In the genomic region with DNA sequence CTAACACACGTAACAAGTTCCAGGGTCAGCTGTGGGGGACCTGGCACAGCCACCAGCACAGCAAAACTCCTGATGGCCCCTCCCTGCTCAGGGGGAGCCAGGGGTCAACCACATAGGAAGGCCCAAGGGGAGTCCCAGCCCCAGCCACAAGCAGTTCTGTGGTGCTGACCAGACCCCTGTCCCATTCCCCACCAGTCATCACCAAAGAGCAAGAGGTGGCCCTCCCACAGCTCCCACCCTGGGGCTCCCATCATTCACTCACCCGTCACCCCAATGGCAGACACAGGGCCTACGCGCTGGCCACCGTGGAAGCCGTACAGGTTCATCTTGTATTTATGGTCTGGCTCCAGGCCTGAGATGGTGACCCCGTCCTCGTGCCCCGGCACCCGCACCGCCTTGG, we compare ENCODE assay signal across 7 cellular contexts. TPM values are rescaled to one million over a fixed set of nuclear protein-coding genes. Genes with fewer than 3 reads are reported as not detected.
DNase-seq lines count a peak whose midpoint lies in the region; ATAC-seq and TF ChIP-seq lines count a peak whose summit lies in the region.
"Not testable (repeated sequence)": the region's sequence is repeated elsewhere in the genome, so short reads cannot be mapped to it uniquely, and the experiment has no call there.
"Had no signal": no experiment of that assay in that cellular context is flagged by ENCODE, and none has a peak within 500 bp of the region (broad histone marks: within the 10 kb centered on the region; RNA-seq: fewer than 3 reads in every experiment).

No MANE protein-coding gene starts in this region.

- not testable (repeated sequence) for H3K27me3 ChIP-seq in H9 (ENCODE audit: insufficient read depth, low read length); esophagus muscularis mucosa; left ventricle myocardium inferior (ENCODE audit: low read depth); vagina

- intact Hi-C loops in esophagus muscularis mucosa (cut with DNase I); Right ventricle myocardium inferior (cut with DNase I); left ventricle myocardium inferior (cut with micrococcal nuclease); vagina (cut with DNase I): not testable (repeated sequence)

- not testable (repeated sequence) for H3K23me2 ChIP-seq in H9 (ENCODE audit: insufficient read length, low read depth, low read length, poor library complexity, severe bottlenecking)

- not testable (repeated sequence) for H3K4me3 Mint-ChIP-seq in H9; stimulated activated effector memory CD8-positive, alpha-beta T cell treated with anti-CD3 and anti-CD28 coated beads, Interleukin-12 subunit alpha, Interleukin-12 subunit beta, amount 100 ng/mL, for 72 hours

- not testable (repeated sequence) for H4K8ac ChIP-seq in H9 (replicated peaks; ENCODE audit: insufficient read length, low read depth, low read length)

- not testable (repeated sequence) for H3K56ac ChIP-seq in H9 (ENCODE audit: insufficient read length, low read depth, low read length)

- not testable (repeated sequence) for H3K27ac ChIP-seq in H9 (ENCODE audit: insufficient read length, low read depth, low read length); left ventricle myocardium inferior (replicated peaks)
- H3K27ac ChIP-seq in esophagus muscularis mucosa (replicated peaks in 1 of 4): peak overlapping the region in 3 of 4 donors; percentile 0 to 39 (median 15)
- H3K27ac ChIP-seq in vagina: peak overlapping the region; percentile 13

- DNase-seq in H9 (peak; percentile 17), Right ventricle myocardium inferior (ENCODE audit: missing footprints) (peak; percentile 34), left ventricle myocardium inferior (peak; percentile 11)
- DNase-seq in esophagus muscularis mucosa (ENCODE audit: extremely low spot score); stimulated activated effector memory CD8-positive, alpha-beta T cell treated with anti-CD3 and anti-CD28 coated beads, Interleukin-12 subunit alpha, Interleukin-12 subunit beta, amount 100 ng/mL, for 72 hours (ENCODE audit: low spot score in 2 of 2); vagina (ENCODE audit: extremely low spot score in 2 of 2): not testable (repeated sequence)

- not testable (repeated sequence) for H3K4me3 ChIP-seq in esophagus muscularis mucosa, left ventricle myocardium inferior, vagina

- peaks cover 2 to 11% of the 10 kb centered on the region in 2 experiments; a peak in 3 of 4 replicates for H3K4me1 Mint-ChIP-seq in H9
- not testable (repeated sequence) for H3K4me1 Mint-ChIP-seq in stimulated activated effector memory CD8-positive, alpha-beta T cell treated with anti-CD3 and anti-CD28 coated beads, Interleukin-12 subunit alpha, Interleukin-12 subunit beta, amount 100 ng/mL, for 72 hours

- not testable (repeated sequence) for H3K9me3 ChIP-seq in H9 (ENCODE audit: control insufficient read depth, low read depth, low read length); esophagus muscularis mucosa; left ventricle myocardium inferior (replicated peaks); vagina

- H3K18ac ChIP-seq in H9 (ENCODE audit: insufficient read length, low read depth, low read length): not testable (repeated sequence)

- H2AK5ac ChIP-seq in H9 (ENCODE audit: insufficient read length, low read length): not testable (repeated sequence)

- not testable (repeated sequence) for H3K27ac Mint-ChIP-seq in H9
- peak overlapping the region; percentile 26 for H3K27ac Mint-ChIP-seq in stimulated activated effector memory CD8-positive, alpha-beta T cell treated with anti-CD3 and anti-CD28 coated beads, Interleukin-12 subunit alpha, Interleukin-12 subunit beta, amount 100 ng/mL, for 72 hours

- not testable (repeated sequence) for H3K4me1 ChIP-seq in H9 (ENCODE audit: insufficient read depth, low read length)
- H3K4me1 ChIP-seq in esophagus muscularis mucosa (peaks cover 28 to 37% (median 32%) of the 10 kb centered on the region in 4 donors), left ventricle myocardium inferior (peaks cover 29% of the 10 kb centered on the region), vagina (peaks cover 28% of the 10 kb centered on the region)

- H3K79me2 ChIP-seq in H9 (ENCODE audit: insufficient read depth, low read length): not testable (repeated sequence)

- H2BK20ac ChIP-seq in H9 (ENCODE audit: low read depth, low read length, poor library complexity, severe bottlenecking): not testable (repeated sequence)

- H3K36me3 Mint-ChIP-seq in H9 (ENCODE audit: insufficient read depth in 1 of 3, low read depth in 3 of 3); stimulated activated effector memory CD8-positive, alpha-beta T cell treated with anti-CD3 and anti-CD28 coated beads, Interleukin-12 subunit alpha, Interleukin-12 subunit beta, amount 100 ng/mL, for 72 hours: not testable (repeated sequence)

- H3K4me2 ChIP-seq in H9 (ENCODE audit: insufficient read depth, insufficient read length, low read length): not testable (repeated sequence)

- H3K4ac ChIP-seq in H9 (ENCODE audit: low read depth, low read length): not testable (repeated sequence)

- not testable (repeated sequence) for H3K9ac ChIP-seq in H9 (ENCODE audit: extremely low read depth, insufficient read length, low read length)

- not testable (repeated sequence) for H2BK120ac ChIP-seq in H9 (ENCODE audit: low read depth, low read length, poor library complexity, severe bottlenecking)

- not testable (repeated sequence) for TF ChIP-seq EP300 in esophagus muscularis mucosa (IDR thresholded peaks at IDR 0.05)

- H2BK12ac ChIP-seq in H9 (ENCODE audit: insufficient read length, low read depth, low read length): not testable (repeated sequence)

- H3K36me3 ChIP-seq in esophagus muscularis mucosa (peaks cover 0 to 66% (median 12%) of the 10 kb centered on the region in 4 donors), left ventricle myocardium inferior (peaks cover 23% of the 10 kb centered on the region), vagina (peaks cover 0 to 22% of the 10 kb centered on the region in 2 donors)

- H3K23ac ChIP-seq in H9 (ENCODE audit: insufficient read length, low read depth, low read length): not testable (repeated sequence)

- H3K14ac ChIP-seq in H9 (ENCODE audit: insufficient read depth, low read length): not testable (repeated sequence)

- ATAC-seq in Right ventricle myocardium inferior; stimulated activated effector memory CD8-positive, alpha-beta T cell treated with anti-CD3 and anti-CD28 coated beads, Interleukin-12 subunit alpha, Interleukin-12 subunit beta, amount 100 ng/mL, for 72 hours: not testable (repeated sequence)

- not testable (repeated sequence) for TF ChIP-seq POLR2A in esophagus muscularis mucosa (IDR thresholded peaks at IDR 0.05; ENCODE audit: low read depth); vagina (IDR thresholded peaks at IDR 0.05)

- not testable (repeated sequence) for H3K27me3 Mint-ChIP-seq in H9 (ENCODE audit: low read depth)

- not testable (repeated sequence) for H2AFZ ChIP-seq in H9 (ENCODE audit: low read length)

- not testable (repeated sequence) for H2BK5ac ChIP-seq in H9 (ENCODE audit: insufficient read length, low read length)

- WGBS in H9 (ENCODE audit: extremely low coverage, insufficient read length, low lambda C conversion rate): no CpG with 5 or more reads among the region's 11 CpGs
- 88% methylated on average over 1 of the region's 11 CpGs for WGBS in esophagus muscularis mucosa

- not testable (repeated sequence) for H2BK15ac ChIP-seq in H9 (ENCODE audit: low read depth, low read length)

- not testable (repeated sequence) for TF ChIP-seq CTCF in H9 (conservative IDR thresholded peaks at IDR 0.05); esophagus muscularis mucosa (IDR thresholded peaks at IDR 0.05); left ventricle myocardium inferior (IDR thresholded peaks at IDR 0.05; ENCODE audit: borderline replicate concordance); vagina (IDR thresholded peaks at IDR 0.05)

- not testable (repeated sequence) for H3K9me3 Mint-ChIP-seq in H9; stimulated activated effector memory CD8-positive, alpha-beta T cell treated with anti-CD3 and anti-CD28 coated beads, Interleukin-12 subunit alpha, Interleukin-12 subunit beta, amount 100 ng/mL, for 72 hours

- H4K20me1 ChIP-seq in H9 (ENCODE audit: control insufficient read depth, insufficient read depth, insufficient read length): not testable (repeated sequence)

- not testable (repeated sequence) for H4K91ac ChIP-seq in H9 (ENCODE audit: insufficient read length, low read depth, low read length)

- H3T11ph ChIP-seq in H9 (ENCODE audit: low read length): not testable (repeated sequence)

- not testable (repeated sequence) for H4K5ac ChIP-seq in H9 (ENCODE audit: insufficient read length, low read depth, low read length)

- H3K79me1 ChIP-seq in H9 (ENCODE audit: insufficient read depth, low read depth, low read length, poor library complexity, severe bottlenecking): not testable (repeated sequence)

RNA-seq across cellular contexts. Expression of a gene that starts 11.5 kb away (rescaled TPM):
- total RNA-seq in H9 (2021): not detected in 2 replicates
- total RNA-seq in esophagus muscularis mucosa: 1 to 10 TPM in 3 of 4 donors, under 1 TPM in 1; 0.33 to 3.7 (median 1.9) TPM
- total RNA-seq in Right ventricle myocardium inferior: 0.30 TPM
- total RNA-seq in left ventricle myocardium inferior: 0.41 TPM
- 9.3 TPM for total RNA-seq in vagina
- total RNA-seq: Caco-2 had no signal

RNA-seq across cellular contexts. Expression of a gene that starts 35.1 kb away (rescaled TPM):
- total RNA-seq in H9 (2021): 2.7 TPM in 2 replicates
- 100 to 1,000 TPM in 1 of 4 donors, 10 to 100 TPM in 3; 45.3 to 203 (median 75.8) TPM for total RNA-seq in esophagus muscularis mucosa
- total RNA-seq in Right ventricle myocardium inferior: 81.6 TPM
- 72.9 TPM for total RNA-seq in left ventricle myocardium inferior
- 23.1 TPM for total RNA-seq in vagina

RNA-seq across cellular contexts. Expression of a gene that starts 59.4 kb away (rescaled TPM):
- total RNA-seq in H9 (2021): 5.0 and 5.2 TPM in 2 replicates
- total RNA-seq in esophagus muscularis mucosa: 100 to 1,000 TPM; 223 to 525 (median 326) TPM
- 73.3 TPM for total RNA-seq in Right ventricle myocardium inferior
- total RNA-seq in left ventricle myocardium inferior: 73.0 TPM
- total RNA-seq in vagina: 207 TPM

Comparison
In these comparisons a context has a peak if more than half of its experiments do, and no peak if none do; other contexts are left out.
1. RNA of a gene that starts 59.4 kb away (total RNA-seq): 223 to 525 TPM in esophagus muscularis mucosa, 207 TPM in vagina (single experiment), 73.3 TPM in Right ventricle myocardium inferior (single experiment) and 73.0 TPM in left ventricle myocardium inferior (single experiment); 5.0 to 5.2 TPM in H9; every median in the first group is over 10 times any median in the second.